In genomic region chr7:40714338-40715052, GRCh38 we compare ENCODE assay signal across 22 cellular contexts.
DNase-seq lines count a peak whose midpoint lies in the region; ATAC-seq, FAIRE-seq and TF ChIP-seq lines count a peak whose summit lies in the region.
"Had no signal": no experiment of that assay in that cellular context is flagged by ENCODE, and none has a peak within 500 bp of the region (broad histone marks: within the 10 kb centered on the region; RNA-seq: fewer than 3 reads in every experiment).

No MANE protein-coding gene starts in this region.

- H3K27me3 ChIP-seq in WERI-Rb-1 (ENCODE audit: insufficient read depth, low read depth, severe bottlenecking) = no peaks in the 10 kb centered on the region
- H3K27me3 ChIP-seq: BE2C, esophagus muscularis mucosa, MG63, sigmoid colon had no signal

- ATAC-seq in GM19452 (IDR thresholded peaks at IDR 0.05; ENCODE audit: unreplicated experiment) = no peak
- ATAC-seq: activated T-cell treated with anti-CD3 and anti-CD28 coated beads, Interleukin-2, amount 50 U/mL, for 72 hours; left colon; natural killer cell treated with Interleukin-12 subunit alpha and Interleukin-12 subunit beta and Interleukin-15 and Interleukin-18, amount 100 ng/mL, for 72 hours had no signal

- H3K36me3 Mint-ChIP-seq in HFFc6 (ENCODE audit: low read depth) = peaks cover 6% of the 10 kb centered on the region; the same call in 1 of the 2 replicates
- H3K36me3 Mint-ChIP-seq in chondrocyte (ENCODE audit: low read depth) = peaks cover 4% of the 10 kb centered on the region
- H3K36me3 Mint-ChIP-seq: natural killer cell treated with Interleukin-12 subunit alpha and Interleukin-12 subunit beta and Interleukin-15 and Interleukin-18, amount 100 ng/mL, for 72 hours had no signal

- BruUV-seq in OCI-LY7 (replicated peaks; lab: Mats Ljungman, UMichigan) = no TSS peak

- POLR2A ChIA-PET in OCI-LY7 (lab: Charles Lee) = interaction anchor here (0.7 kb wide), 1 partner anchor 37 kb away, joined by 3 read pairs; no protein-coding TSS in a partner anchor
- POLR2A ChIA-PET in HEK293T (lab: Yijun Ruan, JAX) = no interaction called here

- H3K4me2 ChIP-seq in OCI-LY7 (ENCODE audit: low read length) = no peak overlapping the region

- no peaks in the 10 kb centered on the region; the same call in 1 of the 2 replicates for H3K9me2 ChIP-seq in OCI-LY7 (ENCODE audit: insufficient read depth, low read length)

- H3K4me1 ChIP-seq in OCI-LY7 (ENCODE audit: insufficient read depth, low read length, poor library complexity, severe bottlenecking) = no peaks in the 10 kb centered on the region
- H3K4me1 ChIP-seq: sigmoid colon had no signal

- H3K4me1 Mint-ChIP-seq in HFFc6 (ENCODE audit: low read depth) (peaks cover 46% of the 10 kb centered on the region), chondrocyte (ENCODE audit: low read depth) (peaks cover 64% of the 10 kb centered on the region)

- intact Hi-C loops in OCI-LY7 (cut with micrococcal nuclease; ENCODE audit: unreplicated experiment) = no loop called here

- H3K36me3 ChIP-seq in WERI-Rb-1 (no peaks in the 10 kb centered on the region), OCI-LY7 (ENCODE audit: insufficient read depth, low read length) (no peaks in the 10 kb centered on the region)
- H3K36me3 ChIP-seq: BE2C, esophagus muscularis mucosa, MG63, sigmoid colon had no signal

- H3K27ac Mint-ChIP-seq in HFFc6 (peak overlapping the region; percentile 50), chondrocyte (ENCODE audit: unreplicated experiment) (peak overlapping the region; percentile 88)
- H3K27ac Mint-ChIP-seq: activated CD4-positive, alpha-beta T cell treated with anti-CD3 and anti-CD28 coated beads, Interleukin-2, amount 10 ng/mL, durations not matched to agents 24 days and 14 days; activated T-cell treated with anti-CD3 and anti-CD28 coated beads, Interleukin-2, amount 50 U/mL, for 72 hours; IgD-negative memory B cell; natural killer cell treated with Interleukin-12 subunit alpha and Interleukin-12 subunit beta and Interleukin-15 and Interleukin-18, amount 100 ng/mL, for 72 hours had no signal

- no peaks in the 10 kb centered on the region for H3K79me2 ChIP-seq in OCI-LY7 (ENCODE audit: insufficient read depth, low read depth, low read length)

- no peak overlapping the region; the same call in 1 of the 2 replicates for H3K4me3 Mint-ChIP-seq in HFFc6
- no peak overlapping the region for H3K4me3 Mint-ChIP-seq in chondrocyte (ENCODE audit: unreplicated experiment)
- H3K4me3 Mint-ChIP-seq: activated CD4-positive, alpha-beta T cell treated with anti-CD3 and anti-CD28 coated beads, Interleukin-2, amount 10 ng/mL, durations not matched to agents 24 days and 14 days; activated T-cell treated with anti-CD3 and anti-CD28 coated beads, Interleukin-2, amount 50 U/mL, for 72 hours; IgD-negative memory B cell; natural killer cell treated with Interleukin-12 subunit alpha and Interleukin-12 subunit beta and Interleukin-15 and Interleukin-18, amount 100 ng/mL, for 72 hours had no signal

- FAIRE-seq in islet of Langerhans (lab: Jason Lieb, UNC) = peak; percentile 38
- FAIRE-seq: GM19239 had no signal

- no peak overlapping the region for H3K4me3 ChIP-seq in WERI-Rb-1 (ENCODE audit: low read depth, low read length)
- no peak overlapping the region for H3K4me3 ChIP-seq in OCI-LY7 (ENCODE audit: low read depth, low read length, poor library complexity, severe bottlenecking)
- H3K4me3 ChIP-seq: esophagus muscularis mucosa, MG63, sigmoid colon had no signal

- H3K27ac ChIP-seq in WERI-Rb-1 = no peak overlapping the region
- no peak overlapping the region for H3K27ac ChIP-seq in OCI-LY7 (ENCODE audit: low read depth, low read length, poor library complexity, severe bottlenecking)
- H3K27ac ChIP-seq: esophagus muscularis mucosa, sigmoid colon had no signal

- H3K9me3 ChIP-seq in WERI-Rb-1 (ENCODE audit: severe bottlenecking) (no peaks in the 10 kb centered on the region), OCI-LY7 (ENCODE audit: low read length) (no peaks in the 10 kb centered on the region)
- H3K9me3 ChIP-seq: BE2C, esophagus muscularis mucosa, MG63, sigmoid colon had no signal

- CTCF ChIA-PET in OCI-LY7 (lab: Charles Lee; ENCODE audit: unreplicated experiment) (no interaction called here), HEK293T (lab: Yijun Ruan, JAX) (interaction anchor here (0.7 kb wide), 1 partner anchor 269 kb away, joined by 5 read pairs; no protein-coding TSS in a partner anchor)

- H3K9me3 Mint-ChIP-seq in HFFc6 (no peaks in the 10 kb centered on the region), chondrocyte (ENCODE audit: low read depth) (no peaks in the 10 kb centered on the region)
- H3K9me3 Mint-ChIP-seq: activated CD4-positive, alpha-beta T cell treated with anti-CD3 and anti-CD28 coated beads, Interleukin-2, amount 10 ng/mL, durations not matched to agents 24 days and 14 days; activated T-cell treated with anti-CD3 and anti-CD28 coated beads, Interleukin-2, amount 50 U/mL, for 72 hours; IgD-negative memory B cell; natural killer cell treated with Interleukin-12 subunit alpha and Interleukin-12 subunit beta and Interleukin-15 and Interleukin-18, amount 100 ng/mL, for 72 hours had no signal

- H3K27me3 Mint-ChIP-seq in HFFc6 (ENCODE audit: insufficient read depth) (no peaks in the 10 kb centered on the region), chondrocyte (ENCODE audit: low read depth) (no peaks in the 10 kb centered on the region)
- H3K27me3 Mint-ChIP-seq: IgD-negative memory B cell had no signal

- DNase-seq in HFFc6 (no peak), chondrocyte (ENCODE audit: low spot score) (no peak), WERI-Rb-1 (no peak), OCI-LY7 (ENCODE audit: low spot score) (no peak), HEK293T (ENCODE audit: extremely low spot score) (no peak)
- DNase-seq: activated CD4-positive, alpha-beta T cell treated with anti-CD3 and anti-CD28 coated beads, Interleukin-2, amount 10 ng/mL, durations not matched to agents 24 days and 14 days; activated naive CD4-positive, alpha-beta T cell treated with anti-CD3 and anti-CD28 coated beads, Interleukin-2, amount 50 U/mL, for 16 hours; activated T-cell treated with anti-CD3 and anti-CD28 coated beads, Interleukin-2, amount 50 U/mL, for 72 hours; BE2C; DMS79; effector memory CD4-positive, alpha-beta T cell; left colon; MG63; NCI-H1417; NCI-H2107; sigmoid colon had no signal

- no peak overlapping the region for H2AFZ ChIP-seq in OCI-LY7 (ENCODE audit: low read length)

- H4K20me1 ChIP-seq in OCI-LY7 (ENCODE audit: insufficient read depth, low read length) = no peaks in the 10 kb centered on the region

- TF ChIP-seq CTCF in HFFc6 (IDR thresholded peaks at IDR 0.05) (no peak), chondrocyte (IDR thresholded peaks at IDR 0.05) (no peak), WERI-Rb-1 (IDR thresholded peaks at IDR 0.05; ENCODE audit: low read depth, low read length) (no peak), OCI-LY7 (conservative IDR thresholded peaks at IDR 0.05; ENCODE audit: low read length) (no peak)

TF ChIP-seq in HEK293T, 16 proteins besides CTCF, POLR2A, EP300 and RAD21:
- TF ChIP-seq L3MBTL2 (conservative IDR thresholded peaks at IDR 0.05) (no peak), SP1 (IDR thresholded peaks at IDR 0.05) (no peak), FOXK2 (IDR thresholded peaks at IDR 0.05) (no peak), PKNOX1 (IDR thresholded peaks at IDR 0.05) (no peak), FOXA1 (IDR thresholded peaks at IDR 0.05) (no peak), FOXM1 (IDR thresholded peaks at IDR 0.05; ENCODE audit: borderline replicate concordance) (no peak), BHLHE40 (IDR thresholded peaks at IDR 0.05; ENCODE audit: borderline replicate concordance) (no peak), NFRKB (IDR thresholded peaks at IDR 0.05) (no peak), TARDBP (IDR thresholded peaks at IDR 0.05) (no peak), CTBP1 (IDR thresholded peaks at IDR 0.05; ENCODE audit: borderline replicate concordance) (no peak), ZNF384 (IDR thresholded peaks at IDR 0.05) (no peak), ELF4 (IDR thresholded peaks at IDR 0.05) (no peak), ARNT (IDR thresholded peaks at IDR 0.05) (no peak), LEF1 (IDR thresholded peaks at IDR 0.05; ENCODE audit: borderline replicate concordance) (no peak), SUZ12 (IDR thresholded peaks at IDR 0.05) (no peak), HDGF (IDR thresholded peaks at IDR 0.05; ENCODE audit: borderline replicate concordance) (no peak)
